ENCODE assay signal across 2 cellular contexts in the genomic region with DNA sequence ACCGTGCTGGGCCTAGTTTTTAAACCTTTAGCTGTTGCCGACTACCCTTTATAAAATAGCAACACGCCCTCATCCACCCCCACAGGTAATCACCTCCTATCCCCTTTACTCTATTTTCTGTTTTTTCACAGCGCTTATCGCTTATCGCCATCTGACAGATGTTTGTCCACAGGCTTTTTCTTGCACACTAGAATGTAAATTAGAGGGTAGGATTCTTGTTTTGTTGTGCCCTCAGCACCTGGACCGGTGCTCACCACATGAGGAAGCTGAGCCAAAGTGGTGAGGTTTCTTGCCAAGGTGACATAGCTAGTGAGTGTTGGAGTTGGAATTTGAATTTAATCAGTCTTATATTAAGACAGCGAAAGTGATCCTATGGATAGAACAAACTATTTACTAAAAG.
TF ChIP-seq lines count a peak whose summit lies in the region.

No MANE protein-coding gene starts in this region.

TF ChIP-seq in GM23338, 12 proteins besides CTCF, POLR2A, EP300 and RAD21 (continued from another document and continues in another):
- TF ChIP-seq, protein P1, sequence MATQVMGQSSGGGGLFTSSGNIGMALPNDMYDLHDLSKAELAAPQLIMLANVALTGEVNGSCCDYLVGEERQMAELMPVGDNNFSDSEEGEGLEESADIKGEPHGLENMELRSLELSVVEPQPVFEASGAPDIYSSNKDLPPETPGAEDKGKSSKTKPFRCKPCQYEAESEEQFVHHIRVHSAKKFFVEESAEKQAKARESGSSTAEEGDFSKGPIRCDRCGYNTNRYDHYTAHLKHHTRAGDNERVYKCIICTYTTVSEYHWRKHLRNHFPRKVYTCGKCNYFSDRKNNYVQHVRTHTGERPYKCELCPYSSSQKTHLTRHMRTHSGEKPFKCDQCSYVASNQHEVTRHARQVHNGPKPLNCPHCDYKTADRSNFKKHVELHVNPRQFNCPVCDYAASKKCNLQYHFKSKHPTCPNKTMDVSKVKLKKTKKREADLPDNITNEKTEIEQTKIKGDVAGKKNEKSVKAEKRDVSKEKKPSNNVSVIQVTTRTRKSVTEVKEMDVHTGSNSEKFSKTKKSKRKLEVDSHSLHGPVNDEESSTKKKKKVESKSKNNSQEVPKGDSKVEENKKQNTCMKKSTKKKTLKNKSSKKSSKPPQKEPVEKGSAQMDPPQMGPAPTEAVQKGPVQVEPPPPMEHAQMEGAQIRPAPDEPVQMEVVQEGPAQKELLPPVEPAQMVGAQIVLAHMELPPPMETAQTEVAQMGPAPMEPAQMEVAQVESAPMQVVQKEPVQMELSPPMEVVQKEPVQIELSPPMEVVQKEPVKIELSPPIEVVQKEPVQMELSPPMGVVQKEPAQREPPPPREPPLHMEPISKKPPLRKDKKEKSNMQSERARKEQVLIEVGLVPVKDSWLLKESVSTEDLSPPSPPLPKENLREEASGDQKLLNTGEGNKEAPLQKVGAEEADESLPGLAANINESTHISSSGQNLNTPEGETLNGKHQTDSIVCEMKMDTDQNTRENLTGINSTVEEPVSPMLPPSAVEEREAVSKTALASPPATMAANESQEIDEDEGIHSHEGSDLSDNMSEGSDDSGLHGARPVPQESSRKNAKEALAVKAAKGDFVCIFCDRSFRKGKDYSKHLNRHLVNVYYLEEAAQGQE (IDR thresholded peaks at IDR 0.05; ENCODE audit: unreplicated experiment) = no peak
- no peak for TF ChIP-seq ZNF331 (CRISPR knock-in tag; IDR thresholded peaks at IDR 0.05; ENCODE audit: low read depth)
- no peak for TF ChIP-seq CREB1 (CRISPR knock-in tag; IDR thresholded peaks at IDR 0.05; ENCODE audit: low read depth)
- TF ChIP-seq STAT1 (IDR thresholded peaks at IDR 0.05; ENCODE audit: unreplicated experiment) = no peak
- no peak for TF ChIP-seq EZH2phosphoT487 (IDR thresholded peaks at IDR 0.05; ENCODE audit: unreplicated experiment)
- TF ChIP-seq, protein P2, sequence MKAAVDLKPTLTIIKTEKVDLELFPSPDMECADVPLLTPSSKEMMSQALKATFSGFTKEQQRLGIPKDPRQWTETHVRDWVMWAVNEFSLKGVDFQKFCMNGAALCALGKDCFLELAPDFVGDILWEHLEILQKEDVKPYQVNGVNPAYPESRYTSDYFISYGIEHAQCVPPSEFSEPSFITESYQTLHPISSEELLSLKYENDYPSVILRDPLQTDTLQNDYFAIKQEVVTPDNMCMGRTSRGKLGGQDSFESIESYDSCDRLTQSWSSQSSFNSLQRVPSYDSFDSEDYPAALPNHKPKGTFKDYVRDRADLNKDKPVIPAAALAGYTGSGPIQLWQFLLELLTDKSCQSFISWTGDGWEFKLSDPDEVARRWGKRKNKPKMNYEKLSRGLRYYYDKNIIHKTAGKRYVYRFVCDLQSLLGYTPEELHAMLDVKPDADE (IDR thresholded peaks at IDR 0.05) = no peak
- TF ChIP-seq, protein P3, sequence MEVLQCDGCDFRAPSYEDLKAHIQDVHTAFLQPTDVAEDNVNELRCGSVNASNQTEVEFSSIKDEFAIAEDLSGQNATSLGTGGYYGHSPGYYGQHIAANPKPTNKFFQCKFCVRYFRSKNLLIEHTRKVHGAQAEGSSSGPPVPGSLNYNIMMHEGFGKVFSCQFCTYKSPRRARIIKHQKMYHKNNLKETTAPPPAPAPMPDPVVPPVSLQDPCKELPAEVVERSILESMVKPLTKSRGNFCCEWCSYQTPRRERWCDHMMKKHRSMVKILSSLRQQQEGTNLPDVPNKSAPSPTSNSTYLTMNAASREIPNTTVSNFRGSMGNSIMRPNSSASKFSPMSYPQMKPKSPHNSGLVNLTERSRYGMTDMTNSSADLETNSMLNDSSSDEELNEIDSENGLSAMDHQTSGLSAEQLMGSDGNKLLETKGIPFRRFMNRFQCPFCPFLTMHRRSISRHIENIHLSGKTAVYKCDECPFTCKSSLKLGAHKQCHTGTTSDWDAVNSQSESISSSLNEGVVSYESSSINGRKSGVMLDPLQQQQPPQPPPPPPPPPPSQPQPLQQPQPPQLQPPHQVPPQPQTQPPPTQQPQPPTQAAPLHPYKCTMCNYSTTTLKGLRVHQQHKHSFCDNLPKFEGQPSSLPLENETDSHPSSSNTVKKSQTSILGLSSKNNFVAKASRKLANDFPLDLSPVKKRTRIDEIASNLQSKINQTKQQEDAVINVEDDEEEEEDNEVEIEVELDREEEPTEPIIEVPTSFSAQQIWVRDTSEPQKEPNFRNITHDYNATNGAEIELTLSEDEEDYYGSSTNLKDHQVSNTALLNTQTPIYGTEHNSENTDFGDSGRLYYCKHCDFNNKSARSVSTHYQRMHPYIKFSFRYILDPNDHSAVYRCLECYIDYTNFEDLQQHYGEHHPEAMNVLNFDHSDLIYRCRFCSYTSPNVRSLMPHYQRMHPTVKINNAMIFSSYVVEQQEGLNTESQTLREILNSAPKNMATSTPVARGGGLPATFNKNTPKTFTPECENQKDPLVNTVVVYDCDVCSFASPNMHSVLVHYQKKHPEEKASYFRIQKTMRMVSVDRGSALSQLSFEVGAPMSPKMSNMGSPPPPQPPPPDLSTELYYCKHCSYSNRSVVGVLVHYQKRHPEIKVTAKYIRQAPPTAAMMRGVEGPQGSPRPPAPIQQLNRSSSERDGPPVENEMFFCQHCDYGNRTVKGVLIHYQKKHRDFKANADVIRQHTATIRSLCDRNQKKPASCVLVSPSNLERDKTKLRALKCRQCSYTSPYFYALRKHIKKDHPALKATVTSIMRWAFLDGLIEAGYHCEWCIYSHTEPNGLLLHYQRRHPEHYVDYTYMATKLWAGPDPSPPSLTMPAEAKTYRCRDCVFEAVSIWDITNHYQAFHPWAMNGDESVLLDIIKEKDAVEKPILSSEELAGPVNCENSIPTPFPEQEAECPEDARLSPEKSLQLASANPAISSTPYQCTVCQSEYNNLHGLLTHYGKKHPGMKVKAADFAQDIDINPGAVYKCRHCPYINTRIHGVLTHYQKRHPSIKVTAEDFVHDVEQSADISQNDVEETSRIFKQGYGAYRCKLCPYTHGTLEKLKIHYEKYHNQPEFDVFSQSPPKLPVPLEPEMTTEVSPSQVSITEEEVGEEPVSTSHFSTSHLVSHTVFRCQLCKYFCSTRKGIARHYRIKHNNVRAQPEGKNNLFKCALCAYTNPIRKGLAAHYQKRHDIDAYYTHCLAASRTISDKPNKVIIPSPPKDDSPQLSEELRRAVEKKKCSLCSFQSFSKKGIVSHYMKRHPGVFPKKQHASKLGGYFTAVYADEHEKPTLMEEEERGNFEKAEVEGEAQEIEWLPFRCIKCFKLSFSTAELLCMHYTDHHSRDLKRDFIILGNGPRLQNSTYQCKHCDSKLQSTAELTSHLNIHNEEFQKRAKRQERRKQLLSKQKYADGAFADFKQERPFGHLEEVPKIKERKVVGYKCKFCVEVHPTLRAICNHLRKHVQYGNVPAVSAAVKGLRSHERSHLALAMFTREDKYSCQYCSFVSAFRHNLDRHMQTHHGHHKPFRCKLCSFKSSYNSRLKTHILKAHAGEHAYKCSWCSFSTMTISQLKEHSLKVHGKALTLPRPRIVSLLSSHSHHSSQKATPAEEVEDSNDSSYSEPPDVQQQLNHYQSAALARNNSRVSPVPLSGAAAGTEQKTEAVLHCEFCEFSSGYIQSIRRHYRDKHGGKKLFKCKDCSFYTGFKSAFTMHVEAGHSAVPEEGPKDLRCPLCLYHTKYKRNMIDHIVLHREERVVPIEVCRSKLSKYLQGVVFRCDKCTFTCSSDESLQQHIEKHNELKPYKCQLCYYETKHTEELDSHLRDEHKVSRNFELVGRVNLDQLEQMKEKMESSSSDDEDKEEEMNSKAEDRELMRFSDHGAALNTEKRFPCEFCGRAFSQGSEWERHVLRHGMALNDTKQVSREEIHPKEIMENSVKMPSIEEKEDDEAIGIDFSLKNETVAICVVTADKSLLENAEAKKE (CRISPR knock-in tag; IDR thresholded peaks at IDR 0.05) = no peak
- no peak for TF ChIP-seq ZNF114 (CRISPR knock-in tag; IDR thresholded peaks at IDR 0.05)
- TF ChIP-seq JUNB (IDR thresholded peaks at IDR 0.05; ENCODE audit: unreplicated experiment) = no peak
- no peak for TF ChIP-seq POLR2AphosphoS5 (IDR thresholded peaks at IDR 0.05; ENCODE audit: low read depth)

TF ChIP-seq in WTC11, 78 proteins besides CTCF, POLR2A, EP300 and RAD21 (continued from another document):
- TF ChIP-seq, protein P4, sequence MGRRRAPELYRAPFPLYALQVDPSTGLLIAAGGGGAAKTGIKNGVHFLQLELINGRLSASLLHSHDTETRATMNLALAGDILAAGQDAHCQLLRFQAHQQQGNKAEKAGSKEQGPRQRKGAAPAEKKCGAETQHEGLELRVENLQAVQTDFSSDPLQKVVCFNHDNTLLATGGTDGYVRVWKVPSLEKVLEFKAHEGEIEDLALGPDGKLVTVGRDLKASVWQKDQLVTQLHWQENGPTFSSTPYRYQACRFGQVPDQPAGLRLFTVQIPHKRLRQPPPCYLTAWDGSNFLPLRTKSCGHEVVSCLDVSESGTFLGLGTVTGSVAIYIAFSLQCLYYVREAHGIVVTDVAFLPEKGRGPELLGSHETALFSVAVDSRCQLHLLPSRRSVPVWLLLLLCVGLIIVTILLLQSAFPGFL (CRISPR knock-in tag; IDR thresholded peaks at IDR 0.05; ENCODE audit: borderline replicate concordance) = no peak
- TF ChIP-seq TEAD1 (CRISPR knock-in tag; IDR thresholded peaks at IDR 0.05) = no peak
- no peak for TF ChIP-seq TEAD4 (CRISPR knock-in tag; IDR thresholded peaks at IDR 0.05)
- TF ChIP-seq GRHL2 (CRISPR knock-in tag; IDR thresholded peaks at IDR 0.05; ENCODE audit: insufficient replicate concordance, severe bottlenecking) = no peak
- no peak for TF ChIP-seq FOXJ3 (CRISPR knock-in tag; IDR thresholded peaks at IDR 0.05; ENCODE audit: borderline replicate concordance)
- no peak for TF ChIP-seq NR1H2 (CRISPR knock-in tag; IDR thresholded peaks at IDR 0.05)
- no peak for TF ChIP-seq ZNF396 (CRISPR knock-in tag; IDR thresholded peaks at IDR 0.05; ENCODE audit: borderline replicate concordance)
